In genomic region chr3:156098437-156099035, GRCh38 we compare ENCODE assay signal across 19 cellular contexts. TPM values are rescaled to one million over a fixed set of nuclear protein-coding genes. Genes with fewer than 3 reads are reported as not detected.
A peak's percentile ranks its signal among the peaks of the same experiment; 100 is the strongest.
DNase-seq lines count a peak whose midpoint lies in the region; ATAC-seq and TF ChIP-seq lines count a peak whose summit lies in the region.
"Had no signal": no experiment of that assay in that cellular context is flagged by ENCODE, and none has a peak within 500 bp of the region (broad histone marks: within the 10 kb centered on the region; RNA-seq: fewer than 3 reads in every experiment).

No MANE protein-coding gene starts in this region.

- peaks cover 14% of the 10 kb centered on the region for H3K27me3 Mint-ChIP-seq in activated CD4-positive, alpha-beta T cell treated with anti-CD3 and anti-CD28 coated beads, Interleukin-2, amount 10 ng/mL, durations not matched to agents 7 days and 5 days

- no peaks in the 10 kb centered on the region for H3K4me1 ChIP-seq in mucosa of descending colon (ENCODE audit: low read depth)
- H3K4me1 ChIP-seq: colonic mucosa, HAP-1 had no signal

- CTCF ChIA-PET in activated CD4-positive, alpha-beta T cell treated with anti-CD3 and anti-CD28 coated beads, Interleukin-2, amount 10 ng/mL, durations not matched to agents 7 days and 5 days (lab: Charles Lee): interaction anchor here (0.5 kb wide), 1 partner anchor 16 kb away, joined by 5 read pairs; no protein-coding TSS in a partner anchor

- TF ChIP-seq CTCF in GM20000 (IDR thresholded peaks at IDR 0.05; ENCODE audit: extremely low read depth, missing control alignments) (no peak), mucosa of descending colon (IDR thresholded peaks at IDR 0.05) (no peak)

- no peak overlapping the region for H3K4me3 ChIP-seq in mucosa of descending colon
- H3K4me3 ChIP-seq: colonic mucosa, HAP-1, SK-N-MC had no signal

- no peaks in the 10 kb centered on the region for H3K36me3 Mint-ChIP-seq in activated CD4-positive, alpha-beta T cell treated with anti-CD3 and anti-CD28 coated beads, Interleukin-2, amount 10 ng/mL, durations not matched to agents 7 days and 5 days (ENCODE audit: low read depth)
- H3K36me3 Mint-ChIP-seq: mesothelial cell of epicardium had no signal

- no peaks in the 10 kb centered on the region for H3K9me3 ChIP-seq in mucosa of descending colon
- H3K9me3 ChIP-seq: colonic mucosa, HAP-1 had no signal

- no peaks in the 10 kb centered on the region for H3K36me3 ChIP-seq in mucosa of descending colon (ENCODE audit: low read depth)
- H3K36me3 ChIP-seq: colonic mucosa, HAP-1 had no signal

- H3K9me3 Mint-ChIP-seq in activated CD4-positive, alpha-beta T cell treated with anti-CD3 and anti-CD28 coated beads, Interleukin-2, amount 10 ng/mL, durations not matched to agents 7 days and 5 days: no peaks in the 10 kb centered on the region
- H3K9me3 Mint-ChIP-seq: mesothelial cell of epicardium had no signal

- no peak overlapping the region for H3K27ac Mint-ChIP-seq in activated CD4-positive, alpha-beta T cell treated with anti-CD3 and anti-CD28 coated beads, Interleukin-2, amount 10 ng/mL, durations not matched to agents 7 days and 5 days
- H3K27ac Mint-ChIP-seq: mesothelial cell of epicardium had no signal

- intact Hi-C loops in mucosa of descending colon (cut with DNase I, micrococcal nuclease): no loop called here

- POLR2A ChIA-PET in activated CD4-positive, alpha-beta T cell treated with anti-CD3 and anti-CD28 coated beads, Interleukin-2, amount 10 ng/mL, durations not matched to agents 7 days and 5 days (lab: Charles Lee): no interaction called here

- DNase-seq in GM20000 (ENCODE audit: low spot score) (peak; percentile 39), NAMALWA (ENCODE audit: low spot score) (peak; percentile 17), SKM-1 (lab: John Stamatoyannopoulos, UW; ENCODE audit: unreplicated experiment) (no peak), mucosa of descending colon (no peak), SIG-M5 (lab: John Stamatoyannopoulos, UW) (no peak)
- no peak for DNase-seq in activated CD4-positive, alpha-beta T cell treated with anti-CD3 and anti-CD28 coated beads, Interleukin-2, amount 10 ng/mL, durations not matched to agents 7 days and 5 days
- DNase-seq: activated naive CD4-positive, alpha-beta T cell treated with Interleukin-2 at 50 U/mL for 16 hours; colonic mucosa; GF-D8; head of caudate nucleus; Kasumi-1; NCI-H345; stimulated activated naive CD8-positive, alpha-beta T cell treated with anti-CD3 and anti-CD28 coated beads, Interleukin-15, Interleukin-2, amounts not matched to agents 100 U/mL and 50 U/mL, for 24 hours had no signal

- H3K4me1 Mint-ChIP-seq in activated CD4-positive, alpha-beta T cell treated with anti-CD3 and anti-CD28 coated beads, Interleukin-2, amount 10 ng/mL, durations not matched to agents 7 days and 5 days: no peaks in the 10 kb centered on the region

- no peak overlapping the region for H3K4me3 Mint-ChIP-seq in activated CD4-positive, alpha-beta T cell treated with anti-CD3 and anti-CD28 coated beads, Interleukin-2, amount 10 ng/mL, durations not matched to agents 7 days and 5 days
- H3K4me3 Mint-ChIP-seq: mesothelial cell of epicardium had no signal

- peak; percentile 89 for ATAC-seq in GM18502 (IDR thresholded peaks at IDR 0.05; ENCODE audit: poor library complexity, unreplicated experiment)
- ATAC-seq in HG02885 (IDR thresholded peaks at IDR 0.05; ENCODE audit: poor library complexity, unreplicated experiment): peak; percentile 71
- no peak for ATAC-seq in mucosa of descending colon
- ATAC-seq: stimulated activated naive CD8-positive, alpha-beta T cell treated with anti-CD3 and anti-CD28 coated beads, Interleukin-15, Interleukin-2, amounts not matched to agents 100 U/mL and 50 U/mL, for 24 hours had no signal

RNA-seq across cellular contexts. Expression of gene KCNAB1, which starts 21.8 kb away (rescaled TPM):
- 10 to 100 TPM in 1 of 3 donors, 1 to 10 TPM in 1, under 1 TPM in 1; 0.65 to 13.5 (median 1.2) TPM for total RNA-seq in mucosa of descending colon
- total RNA-seq in activated CD4-positive, alpha-beta T cell treated with anti-CD3 and anti-CD28 coated beads, Interleukin-2, amount 10 ng/mL, durations not matched to agents 7 days and 5 days: not detected
- total RNA-seq: epithelial cell of proximal tubule had no signal

Comparison
In these comparisons a context has a peak if more than half of its experiments do, and no peak if none do; other contexts are left out.
1. DNase-seq: peak in GM20000 (single experiment) and NAMALWA (single experiment); none in SKM-1 (single experiment), mucosa of descending colon (0 of 3), SIG-M5 (single experiment) and activated CD4-positive, alpha-beta T cell treated with anti-CD3 and anti-CD28 coated beads, Interleukin-2, amount 10 ng/mL, durations not matched to agents 7 days and 5 days (single experiment).